Comparison of ENCODE assay signal across 14 cellular contexts in genomic region chr21:42525676-42526378, GRCh38. TPM values are rescaled to one million over a fixed set of nuclear protein-coding genes. Genes with fewer than 3 reads are reported as not detected.
A peak's percentile ranks its signal among the peaks of the same experiment; 100 is the strongest.
DNase-seq lines count a peak whose midpoint lies in the region; ATAC-seq and TF ChIP-seq lines count a peak whose summit lies in the region.
"Had no signal": no experiment of that assay in that cellular context is flagged by ENCODE, and none has a peak within 500 bp of the region (broad histone marks: within the 10 kb centered on the region; RNA-seq: fewer than 3 reads in every experiment).

No MANE protein-coding gene starts in this region.

- peaks cover 3% of the 10 kb centered on the region for H3K27me3 Mint-ChIP-seq in brain
- H3K27me3 Mint-ChIP-seq in naive thymus-derived CD8-positive, alpha-beta T cell = no peaks in the 10 kb centered on the region

- H3K4me1 ChIP-seq in BLaER1 treated with 17β-estradiol and CSF1 and Interleukin-3, amounts not matched to agents 10 nM and 100 nM = peaks cover 53 to 100% (median 93%) of the 10 kb centered on the region in 10 experiments

- peak overlapping the region in 4 of 5 experiments; percentile 32 to 80 (median 53) for H3K4me3 Mint-ChIP-seq in brain
- H3K4me3 Mint-ChIP-seq in naive thymus-derived CD8-positive, alpha-beta T cell = peak overlapping the region in 8 of 10 donors; percentile 9 to 73 (median 18)

- H3K36me3 ChIP-seq in BLaER1 treated with 17β-estradiol and CSF1 and Interleukin-3, amounts not matched to agents 10 nM and 100 nM = peaks cover 0 to 23% (median 14%) of the 10 kb centered on the region in 11 experiments; a peak in 12 of 22 replicates

- peak overlapping the region in 7 of 11 experiments; percentile 16 to 87 (median 76); a peak in 13 of 22 replicates for H3K27ac ChIP-seq in BLaER1 treated with 17β-estradiol and CSF1 and Interleukin-3, amounts not matched to agents 10 nM and 100 nM

- H3K4me3 ChIP-seq in BLaER1 treated with 17β-estradiol and CSF1 and Interleukin-3, amounts not matched to agents 10 nM and 100 nM = 0 out of 20 replicates have a peak overlapping the region, but pooled peaks of 1 of the 10 experiments have one; percentile 4

- H3K36me3 Mint-ChIP-seq in brain = peaks cover 6% of the 10 kb centered on the region
- H3K36me3 Mint-ChIP-seq in naive thymus-derived CD8-positive, alpha-beta T cell = peaks cover 0 to 31% (median 5%) of the 10 kb centered on the region in 3 donors

- H3K27me3 ChIP-seq in BLaER1 treated with 17β-estradiol and CSF1 and Interleukin-3, amounts not matched to agents 10 nM and 100 nM = peaks cover 0 to 6% (median 0%) of the 10 kb centered on the region in 11 experiments; a peak in 3 of 22 replicates

- ATAC-seq in naive thymus-derived CD8-positive, alpha-beta T cell = no peak
- no peak for ATAC-seq in GM19452 (IDR thresholded peaks at IDR 0.05; ENCODE audit: unreplicated experiment)

- peak overlapping the region; percentile 77 to 98 (median 92); a peak in 21 of 22 replicates for H3K4me2 ChIP-seq in BLaER1 treated with 17β-estradiol and CSF1 and Interleukin-3, amounts not matched to agents 10 nM and 100 nM

- peak overlapping the region in 4 of 5 experiments; percentile 44 to 98 (median 82) for H3K27ac Mint-ChIP-seq in brain
- H3K27ac Mint-ChIP-seq in naive thymus-derived CD8-positive, alpha-beta T cell = peak overlapping the region; percentile 17 to 94 (median 72)

- no peaks in the 10 kb centered on the region for H3K9me3 Mint-ChIP-seq in brain
- no peaks in the 10 kb centered on the region for H3K9me3 Mint-ChIP-seq in naive thymus-derived CD8-positive, alpha-beta T cell
- H3K9me3 Mint-ChIP-seq: endodermal cell; stimulated activated effector memory CD8-positive, alpha-beta T cell treated with anti-CD3 and anti-CD28 coated beads, Interleukin-12 subunit alpha, Interleukin-12 subunit beta, amount 100 ng/mL, for 72 hours had no signal

- peaks cover 0 to 1% (median 0%) of the 10 kb centered on the region in 11 experiments; a peak in 2 of 22 replicates for H4K20me1 ChIP-seq in BLaER1 treated with 17β-estradiol and CSF1 and Interleukin-3, amounts not matched to agents 10 nM and 100 nM

- in situ Hi-C loops in GM13976 (cut with MboI; ENCODE audit: low sequenced_read_pairs, unreplicated experiment) = no loop called here

- H3K4me1 Mint-ChIP-seq in brain = peaks cover 83% of the 10 kb centered on the region
- peaks cover 35 to 78% (median 59%) of the 10 kb centered on the region in 4 donors for H3K4me1 Mint-ChIP-seq in naive thymus-derived CD8-positive, alpha-beta T cell

- POLR2A ChIA-PET in naive thymus-derived CD8-positive, alpha-beta T cell (lab: Charles Lee) = interaction anchor here (1.0 to 5.6 kb wide), 3 partner anchors 12 to 65 kb away, joined by 3 to 37 read pairs (median 3); partner anchors contain the start of gene SLC37A1

- peak overlapping the region in 4 of 11 experiments; percentile 31 to 74 (median 56); a peak in 4 of 22 replicates for H3K9ac ChIP-seq in BLaER1 treated with 17β-estradiol and CSF1 and Interleukin-3, amounts not matched to agents 10 nM and 100 nM

- no peak for TF ChIP-seq CTCF in brain (conservative IDR thresholded peaks at IDR 0.05)
- TF ChIP-seq CTCF in GM13976 (IDR thresholded peaks at IDR 0.05; ENCODE audit: borderline replicate concordance, control extremely low read depth, extremely low read depth, insufficient read depth, missing control alignments) = no peak

- DNase-seq in HT-29 (ENCODE audit: low spot score) = peak; percentile 40
- no peak for DNase-seq in naive thymus-derived CD8-positive, alpha-beta T cell
- no peak for DNase-seq in GM13976 (ENCODE audit: low spot score)
- DNase-seq in kidney glomerular epithelial cell (lab: John Stamatoyannopoulos, UW) = no peak
- DNase-seq in NCI-H187 treated with DMSO at 0.1 percent for 48 hours (lab: John Stamatoyannopoulos, UW) = no peak
- DNase-seq: activated CD4-positive, alpha-beta T cell treated with anti-CD3 and anti-CD28 coated beads for 1 hour; activated naive CD4-positive, alpha-beta T cell treated with Interleukin-2 at 50 U/mL for 16 hours; NCI-H226; stimulated activated CD4-positive, alpha-beta T cell treated with anti-CD3 and anti-CD28 coated beads, Interleukin-15, amount 100 ng/mL, for 24 hours had no signal

- H3K9me3 ChIP-seq in BLaER1 treated with 17β-estradiol and CSF1 and Interleukin-3, amounts not matched to agents 10 nM and 100 nM (replicated peaks in 1 of 11) = no peaks in the 10 kb centered on the region

RNA-seq across cellular contexts. Expression of gene SLC37A1, which starts 12.2 kb away (rescaled TPM):
- total RNA-seq in HT-29 (2014; rRNA removed; shearing (Covaris generic)) = 96.0 and 102 TPM in 2 replicates
- polyA plus RNA-seq in brain (ENCODE audit: insufficient read depth, low read depth, low replicate concordance) = 36.1 TPM
- 10 to 100 TPM; 16.5 to 18.7 TPM for total RNA-seq in naive thymus-derived CD8-positive, alpha-beta T cell
- polyA plus RNA-seq in naive thymus-derived CD8-positive, alpha-beta T cell = 1 to 10 TPM; 2.7 to 6.9 (median 3.8) TPM

RNA-seq across cellular contexts. Expression of gene RSPH1, which starts 29.8 kb away (rescaled TPM):
- 1.9 and 2.7 TPM in 2 replicates for total RNA-seq in HT-29 (2014; rRNA removed; shearing (Covaris generic))
- polyA plus RNA-seq in brain (ENCODE audit: insufficient read depth, low read depth, low replicate concordance) = 9.1 TPM
- under 1 TPM in 1 of 2 experiments, not detected in 1; 0.14 TPM for total RNA-seq in naive thymus-derived CD8-positive, alpha-beta T cell
- not detected for polyA plus RNA-seq in naive thymus-derived CD8-positive, alpha-beta T cell
